In the genomic region with DNA sequence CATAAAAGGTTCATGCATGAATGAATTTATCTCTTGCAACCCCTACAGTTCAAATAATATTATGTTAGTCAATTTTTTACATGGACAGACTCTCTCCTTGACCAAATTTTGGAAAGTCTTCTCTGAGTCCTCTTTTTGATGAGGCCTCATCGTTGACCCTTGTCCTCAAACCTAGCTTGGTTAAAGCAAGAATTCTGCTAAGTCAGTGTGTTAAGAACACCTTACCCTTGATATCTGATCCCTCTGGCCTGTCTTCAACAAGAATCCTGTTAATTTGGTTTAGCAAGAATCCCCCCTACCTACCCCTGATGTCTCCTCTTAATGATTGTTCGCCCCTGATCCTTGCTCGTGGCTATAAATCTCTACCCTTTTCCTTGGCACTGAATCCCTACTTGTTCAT, we compare ENCODE assay signal across 15 cellular contexts.
"Had no signal": no experiment of that assay in that cellular context is flagged by ENCODE, and none has a peak within 500 bp of the region (broad histone marks: within the 10 kb centered on the region; RNA-seq: fewer than 3 reads in every experiment).

No MANE protein-coding gene starts in this region.

- ATAC-seq: stimulated activated memory B cell treated with anti-CD40 and anti-IgM and Interleukin-4, amounts not matched to agents 10 μg/mL and 1 μg/mL and 100 μg/mL, for 72 hours had no signal

- H3K4me3 Mint-ChIP-seq: activated naive CD8-positive, alpha-beta T cell treated with anti-CD3 and anti-CD28 coated beads, Interleukin-2, amount 10 ng/mL, durations not matched to agents 7 days and 5 days; dendritic cell treated with granulocyte-macrophage colony-stimulating factor and Interleukin-4, amounts not matched to agents 40 ng/mL and 50 ng/mL, for 4 days; nephron; stimulated activated memory B cell treated with anti-CD40 and anti-IgM and Interleukin-4, amounts not matched to agents 10 μg/mL and 1 μg/mL and 100 μg/mL, for 72 hours; T-helper 2 cell treated with Interferon-gamma antibody and Interleukin-4, amounts not matched to agents 5 μg/mL and 100 μg/mL, for 36 hours had no signal

- H3K27ac ChIP-seq: breast epithelium, ovary, sigmoid colon had no signal

- H3K4me1 Mint-ChIP-seq: activated naive CD8-positive, alpha-beta T cell treated with anti-CD3 and anti-CD28 coated beads, Interleukin-2, amount 10 ng/mL, durations not matched to agents 7 days and 5 days; nephron; stimulated activated memory B cell treated with anti-CD40 and anti-IgM and Interleukin-4, amounts not matched to agents 10 μg/mL and 1 μg/mL and 100 μg/mL, for 72 hours had no signal

- DNase-seq: activated CD4-positive, alpha-beta T cell treated with anti-CD3 and anti-CD28 coated beads, Interleukin-2, amount 50 U/mL, for 1 hour; activated naive CD4-positive, alpha-beta T cell; activated naive CD8-positive, alpha-beta T cell treated with anti-CD3 and anti-CD28 coated beads, Interleukin-2, amount 10 ng/mL, durations not matched to agents 7 days and 5 days; anterior cingulate cortex; erythroblast; hippocampal formation; mesendoderm; ovary; sigmoid colon; stimulated activated CD4-positive, alpha-beta T cell treated with anti-CD3 and anti-CD28 coated beads, Interleukin-2, amount 100 ng/mL, for 48 hours had no signal

- H3K36me3 ChIP-seq: breast epithelium, ovary, sigmoid colon had no signal

- H3K27me3 Mint-ChIP-seq: dendritic cell treated with granulocyte-macrophage colony-stimulating factor and Interleukin-4, amounts not matched to agents 40 ng/mL and 50 ng/mL, for 4 days; stimulated activated memory B cell treated with anti-CD40 and anti-IgM and Interleukin-4, amounts not matched to agents 10 μg/mL and 1 μg/mL and 100 μg/mL, for 72 hours had no signal

- H3K27me3 ChIP-seq: breast epithelium, ovary, sigmoid colon had no signal

- H3K9me3 ChIP-seq: breast epithelium, ovary, sigmoid colon had no signal

- H3K9me3 Mint-ChIP-seq: activated naive CD8-positive, alpha-beta T cell treated with anti-CD3 and anti-CD28 coated beads, Interleukin-2, amount 10 ng/mL, durations not matched to agents 7 days and 5 days; dendritic cell treated with granulocyte-macrophage colony-stimulating factor and Interleukin-4, amounts not matched to agents 40 ng/mL and 50 ng/mL, for 4 days; nephron; stimulated activated memory B cell treated with anti-CD40 and anti-IgM and Interleukin-4, amounts not matched to agents 10 μg/mL and 1 μg/mL and 100 μg/mL, for 72 hours; T-helper 2 cell treated with Interferon-gamma antibody and Interleukin-4, amounts not matched to agents 5 μg/mL and 100 μg/mL, for 36 hours had no signal

- H3K27ac Mint-ChIP-seq: activated naive CD8-positive, alpha-beta T cell treated with anti-CD3 and anti-CD28 coated beads, Interleukin-2, amount 10 ng/mL, durations not matched to agents 7 days and 5 days; dendritic cell treated with granulocyte-macrophage colony-stimulating factor and Interleukin-4, amounts not matched to agents 40 ng/mL and 50 ng/mL, for 4 days; stimulated activated memory B cell treated with anti-CD40 and anti-IgM and Interleukin-4, amounts not matched to agents 10 μg/mL and 1 μg/mL and 100 μg/mL, for 72 hours; T-helper 2 cell treated with Interferon-gamma antibody and Interleukin-4, amounts not matched to agents 5 μg/mL and 100 μg/mL, for 36 hours had no signal

- H3K36me3 Mint-ChIP-seq: activated naive CD8-positive, alpha-beta T cell treated with anti-CD3 and anti-CD28 coated beads, Interleukin-2, amount 10 ng/mL, durations not matched to agents 7 days and 5 days; stimulated activated memory B cell treated with anti-CD40 and anti-IgM and Interleukin-4, amounts not matched to agents 10 μg/mL and 1 μg/mL and 100 μg/mL, for 72 hours had no signal

- H3K4me3 ChIP-seq: breast epithelium, ovary, sigmoid colon had no signal

- H3K4me1 ChIP-seq: breast epithelium, sigmoid colon had no signal
